8 cellular contexts compared by ENCODE assay signal in the genomic region with DNA sequence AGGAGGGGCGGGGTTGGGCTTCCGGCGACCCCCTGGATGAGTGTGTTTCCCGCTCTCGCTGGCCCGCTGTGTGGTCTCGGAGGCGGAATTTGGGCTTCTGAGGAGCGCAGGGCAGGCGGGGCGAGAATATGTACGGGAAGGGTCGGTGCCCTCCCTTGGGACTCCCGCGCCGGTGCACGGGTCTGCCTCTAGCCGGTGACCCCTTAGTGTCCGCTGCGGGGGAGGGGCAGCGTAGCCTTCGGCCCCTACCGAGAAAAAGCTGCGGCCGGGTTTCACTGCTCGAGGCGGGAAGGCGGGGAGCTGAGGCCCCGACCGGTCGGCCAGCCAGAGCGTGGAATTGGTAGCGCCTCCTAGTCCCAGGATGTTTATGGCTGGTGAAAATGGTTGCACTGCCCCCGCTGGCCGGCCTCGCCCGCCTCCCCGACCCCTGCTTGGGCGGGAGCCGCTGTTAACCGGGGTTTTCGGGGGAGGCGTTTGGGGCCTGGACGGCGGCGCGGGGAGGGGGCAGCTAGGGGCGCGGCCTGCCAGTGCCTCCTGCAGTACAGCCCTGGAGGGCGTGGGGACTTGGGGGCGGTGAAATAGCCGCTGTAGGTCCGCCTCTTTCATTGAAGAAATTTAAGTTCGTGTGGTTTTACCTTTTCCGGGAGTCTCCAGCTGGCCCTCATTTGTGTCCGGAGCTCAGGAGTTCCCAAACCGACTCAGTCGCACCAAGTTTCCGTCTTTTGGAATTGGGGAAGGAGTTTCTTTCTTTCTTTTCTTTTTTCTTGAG. TPM values are rescaled to one million over a fixed set of nuclear protein-coding genes. Genes with fewer than 3 reads are reported as not detected.
DNase-seq lines count a peak whose midpoint lies in the region; ATAC-seq and TF ChIP-seq lines count a peak whose summit lies in the region.

Gene UGP2, plus strand, starts transcription at position 643 of the 769 bp plus-strand sequence. CDS start 290 bp downstream, outside the sequence.

- peaks cover 8 to 13% (median 11%) of the 10 kb centered on the region in 3 donors for H3K27me3 Mint-ChIP-seq in immature natural killer cell (ENCODE audit: low read depth in 3 of 3)

- no peaks in the 10 kb centered on the region for H3K9me3 Mint-ChIP-seq in immature natural killer cell

- intact Hi-C loops in A673 (cut with micrococcal nuclease; ENCODE audit: unreplicated experiment) (loop anchor here (5.0 kb wide), 2 partner anchors 144 to 254 kb away; partner anchors contain the start of genes MDH1 and WDPCP), mammary epithelial cell (cut with micrococcal nuclease) (loop anchor here (1.0 to 2.0 kb wide), 6 partner anchors 15 to 253 kb away; partner anchors contain the start of genes MDH1 and WDPCP)

- H3K4me3 Mint-ChIP-seq in immature natural killer cell: peak within 1 kb of the TSS; percentile 93 to 99 (median 97)

- in situ Hi-C loops in mammary epithelial cell (cut with MboI; ENCODE audit: low sequenced_read_pairs in 2 of 2): no loop called here

- peak; percentile 52 for TF ChIP-seq CTCF in A673 (conservative IDR thresholded peaks at IDR 0.05; ENCODE audit: low read depth, low read length)
- TF ChIP-seq CTCF in WERI-Rb-1 (IDR thresholded peaks at IDR 0.05; ENCODE audit: low read depth, low read length): 0 out of 2 replicates have a peak, but pooled peaks have one; percentile 18
- peak in 1 of 2 donors; percentile 35 for TF ChIP-seq CTCF in mammary epithelial cell (conservative IDR thresholded peaks at IDR 0.05 in 1 of 2, IDR thresholded peaks at IDR 0.05 in 1 of 2; ENCODE audit: extremely low read depth in 1 of 2, insufficient read depth in 1 of 2, low read depth in 1 of 2, low read length in 2 of 2)

- H3K4me1 ChIP-seq in A673 (ENCODE audit: insufficient read depth, low read length, poor library complexity, severe bottlenecking): peaks cover 12% of the 10 kb centered on the region
- peaks cover 18% of the 10 kb centered on the region for H3K4me1 ChIP-seq in mammary epithelial cell (ENCODE audit: insufficient read depth, low read length)

- peak within 1 kb of the TSS; percentile 94 to 99 (median 97) for H3K27ac Mint-ChIP-seq in immature natural killer cell

- H3K27me3 ChIP-seq in A673 (replicated peaks; ENCODE audit: insufficient read depth, low read depth, low read length, poor library complexity) (no peaks in the 10 kb centered on the region), WERI-Rb-1 (ENCODE audit: insufficient read depth, low read depth, severe bottlenecking) (no peaks in the 10 kb centered on the region), mammary epithelial cell (ENCODE audit: insufficient read depth, low read length) (no peaks in the 10 kb centered on the region)

- H3K9ac ChIP-seq in mammary epithelial cell (ENCODE audit: insufficient read depth, low read length): peak within 1 kb of the TSS; percentile 98

- no peaks in the 10 kb centered on the region for H3K36me3 Mint-ChIP-seq in immature natural killer cell

- H3K36me3 ChIP-seq in A673 (ENCODE audit: insufficient read depth, low read length, poor library complexity, severe bottlenecking) (no peaks in the 10 kb centered on the region), WERI-Rb-1 (peaks cover 4% of the 10 kb centered on the region), mammary epithelial cell (ENCODE audit: insufficient read depth, low read length) (no peaks in the 10 kb centered on the region)

- WGBS in mammary epithelial cell (ENCODE audit: low coverage, missing lambda C conversion rate): 2% methylated on average over 18 of the region's 59 CpGs

- ATAC-seq in GM18867 (IDR thresholded peaks at IDR 0.05; ENCODE audit: unreplicated experiment): peak; percentile 64
- peak; percentile 66 for ATAC-seq in HG03108 (IDR thresholded peaks at IDR 0.05; ENCODE audit: unreplicated experiment)

- H4K20me1 ChIP-seq in mammary epithelial cell (ENCODE audit: insufficient read depth, low read length): no peaks in the 10 kb centered on the region

- POLR2A ChIA-PET in A673 (lab: Charles Lee; ENCODE audit: low non-redundant PET): no interaction called here

- H3K4me3 ChIP-seq in A673 (ENCODE audit: low read depth, low read length, poor library complexity, severe bottlenecking) (peak within 1 kb of the TSS; percentile 93), WERI-Rb-1 (ENCODE audit: low read depth, low read length) (peak within 1 kb of the TSS; percentile 93), mammary epithelial cell (replicated peaks in 1 of 3; ENCODE audit: insufficient read depth in 1 of 3, low read depth in 2 of 3, low read length in 3 of 3) (peak within 1 kb of the TSS; percentile 77 to 99 (median 98))

- CTCF ChIA-PET in A673 (lab: Charles Lee) (no interaction called here), mammary epithelial cell (lab: Charles Lee; ENCODE audit: low non-redundant PET) (interaction anchor here (0.6 to 1.7 kb wide), 5 partner anchors 19 to 246 kb away, joined by 3 to 6 read pairs (median 6); no protein-coding TSS in a partner anchor)

- dilution Hi-C loops in mammary epithelial cell (cut with HindIII; ENCODE audit: low sequenced_read_pairs): no loop called here

- H3K79me2 ChIP-seq in mammary epithelial cell (ENCODE audit: insufficient read depth, low read length): peaks cover 51% of the 10 kb centered on the region

- peak within 1 kb of the TSS; percentile 88 for H3K4me2 ChIP-seq in mammary epithelial cell (ENCODE audit: insufficient read depth, low read depth, low read length)

- H3K9me3 ChIP-seq in A673 (ENCODE audit: low read depth, low read length, poor library complexity, severe bottlenecking) (no peaks in the 10 kb centered on the region), WERI-Rb-1 (ENCODE audit: severe bottlenecking) (no peaks in the 10 kb centered on the region), mammary epithelial cell (replicated peaks; ENCODE audit: insufficient read depth, low read length) (peaks cover under 1% of the 10 kb centered on the region)

- DNase-seq in A673 (ENCODE audit: low spot score) (peak; percentile 88), NCI-H2227 (lab: John Stamatoyannopoulos, UW; ENCODE audit: unreplicated experiment) (peak; percentile 90), WERI-Rb-1 (peak; percentile 96), mammary epithelial cell (peak; percentile 94), immature natural killer cell (peak; percentile 83 to 86 (median 83))
- peak; percentile 69 for DNase-seq in stimulated activated CD4-positive, alpha-beta T cell treated with anti-CD3 and anti-CD28 coated beads, Interleukin-12 subunit alpha, Interleukin-12 subunit beta, amount 100 ng/mL, for 4 hours

- peak within 1 kb of the TSS; percentile 95 for H2AFZ ChIP-seq in mammary epithelial cell (ENCODE audit: low read depth, low read length)

- H3K27ac ChIP-seq in A673 (ENCODE audit: low read depth, low read length, poor library complexity, severe bottlenecking) (peak within 1 kb of the TSS; percentile 90), WERI-Rb-1 (peak within 1 kb of the TSS; percentile 97), mammary epithelial cell (ENCODE audit: insufficient read depth, low read depth, low read length) (peak within 1 kb of the TSS; percentile 92)

- peaks cover 50 to 62% of the 10 kb centered on the region in 2 donors for H3K4me1 Mint-ChIP-seq in immature natural killer cell

- BruUV-seq in A673 (replicated peaks; lab: Mats Ljungman, UMichigan): no TSS peak
- BruUV-seq in mammary epithelial cell (replicated peaks; lab: Mats Ljungman, UMichigan): no TSS peak

RNA-seq across cellular contexts. Expression of gene UGP2, which starts in this region (rescaled TPM):
- total RNA-seq in A673 (2021): 60.3 and 70.4 TPM in 2 replicates
- 100 to 1,000 TPM; 141 to 248 TPM for total RNA-seq in mammary epithelial cell
- polyA plus RNA-seq in mammary epithelial cell: 87.4 TPM
- 60.9 TPM for polyA minus RNA-seq in mammary epithelial cell
- polyA plus RNA-seq in immature natural killer cell: 100 to 1,000 TPM; 132 to 263 (median 151) TPM

Comparison
In these comparisons a context has a peak if more than half of its experiments do, and no peak if none do; other contexts are left out.
1. Peak in every context shown above with its lines: DNase-seq, ATAC-seq, H3K4me3 ChIP-seq and H3K27ac ChIP-seq.